Comparison of ENCODE assay signal across 1 cellular context in genomic region chr12:11347810-11348209, GRCh38.
TF ChIP-seq lines count a peak whose summit lies in the region.

No MANE protein-coding gene starts in this region.

TF ChIP-seq in GM12878, 131 proteins besides CTCF, POLR2A, EP300 and RAD21:
- TF ChIP-seq SPI1 (IDR thresholded peaks at IDR 0.05; ENCODE audit: borderline replicate concordance, insufficient read depth, low read depth, low read length): no peak
- TF ChIP-seq CHD2 (IDR thresholded peaks at IDR 0.05; ENCODE audit: borderline replicate concordance, low read depth, low read length): no peak
- TF ChIP-seq NFIC (IDR thresholded peaks at IDR 0.05; ENCODE audit: low read depth, low read length): no peak
- TF ChIP-seq BCL11A (IDR thresholded peaks at IDR 0.05; ENCODE audit: low read depth, low read length): no peak
- no peak for TF ChIP-seq JUND (IDR thresholded peaks at IDR 0.05; ENCODE audit: low read depth, low read length)
- no peak for TF ChIP-seq TCF7 (IDR thresholded peaks at IDR 0.05; ENCODE audit: borderline replicate concordance)
- no peak for TF ChIP-seq ZBED1 (IDR thresholded peaks at IDR 0.05; ENCODE audit: borderline replicate concordance)
- no peak for TF ChIP-seq MTA3 (IDR thresholded peaks at IDR 0.05; ENCODE audit: borderline replicate concordance, low read length)
- TF ChIP-seq MYB (IDR thresholded peaks at IDR 0.05; ENCODE audit: borderline replicate concordance, low read depth, low read length): no peak
- no peak for TF ChIP-seq FOXK2 (IDR thresholded peaks at IDR 0.05)
- TF ChIP-seq ESRRA (IDR thresholded peaks at IDR 0.05; ENCODE audit: low read length): no peak
- no peak for TF ChIP-seq SIX5 (IDR thresholded peaks at IDR 0.05; ENCODE audit: low read depth, low read length, severe bottlenecking)
- TF ChIP-seq CBX3 (IDR thresholded peaks at IDR 0.05; ENCODE audit: borderline replicate concordance, low read depth): no peak
- no peak for TF ChIP-seq SMAD1 (IDR thresholded peaks at IDR 0.05; ENCODE audit: low read depth, partially characterized antibody)
- no peak for TF ChIP-seq IRF5 (IDR thresholded peaks at IDR 0.05; ENCODE audit: borderline replicate concordance)
